25 cellular contexts compared by ENCODE assay signal in the genomic region with DNA sequence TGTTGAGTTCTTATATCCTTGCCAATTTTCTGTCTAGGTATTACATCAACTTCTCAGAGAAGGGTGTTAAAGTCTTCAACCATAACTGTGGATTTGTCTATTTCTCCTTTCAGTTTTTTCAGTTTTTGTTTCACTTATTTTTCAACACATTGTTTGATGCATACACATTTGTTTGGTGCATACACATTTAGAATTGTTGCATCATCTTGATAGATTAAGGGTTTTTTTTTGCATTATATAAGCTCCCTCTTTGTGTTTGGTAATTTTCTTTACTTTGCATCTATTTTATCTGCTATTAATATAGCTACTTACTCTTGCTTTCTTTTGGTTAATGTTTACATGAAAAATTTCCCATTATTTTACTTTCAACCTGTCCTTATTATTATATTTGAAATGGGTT. TPM values are rescaled to one million over a fixed set of nuclear protein-coding genes. Genes with fewer than 3 reads are reported as not detected.
"Had no signal": no experiment of that assay in that cellular context is flagged by ENCODE, and none has a peak within 500 bp of the region (broad histone marks: within the 10 kb centered on the region; RNA-seq: fewer than 3 reads in every experiment).

No MANE protein-coding gene starts in this region.

- H3K36me3 ChIP-seq: MG63, Peyer's patch, SJCRH30 had no signal

- H3K4me1 ChIP-seq: Peyer's patch, SJCRH30 had no signal

- H3K4me3 ChIP-seq: MG63, PC-9, Peyer's patch, SJCRH30 had no signal

- H3K4me2 ChIP-seq: PC-9 had no signal

- H3K9me3 ChIP-seq: SJCRH30 had no signal

- H3K4me1 Mint-ChIP-seq: IgD-negative memory B cell had no signal

- H3K27ac Mint-ChIP-seq: IgD-negative memory B cell had no signal

- H3K4me3 Mint-ChIP-seq: IgD-negative memory B cell had no signal

- H3K27ac ChIP-seq: PC-9, Peyer's patch, SJCRH30 had no signal

- H3K27me3 ChIP-seq: Peyer's patch, SJCRH30 had no signal

- ATAC-seq: Right ventricle myocardium inferior, SK-N-SH treated with all-trans-retinoic acid at 6 μM for 48 hours had no signal

- DNase-seq: KBM-7; MG63; NCI-H1092; NCI-H1105 treated with DMSO at 0.1 percent for 48 hours; NCI-H1436; NCI-H187; NCI-H2029; NCI-H2081 treated with DMSO at 0.1 percent for 48 hours; NCI-H2171; NCI-H226; NCI-H446; NCI-H510A; NCI-H524 treated with DMSO at 0.1 percent for 48 hours; NCI-H69; NCI-H774; NK-92 treated with Interleukin-12 subunit alpha and Interleukin-12 subunit beta, amount 100 ng/mL, for 24 hours; PC-9; Peyer's patch; SHP77 treated with DMSO at 0.1 percent for 48 hours; SJCRH30; T-helper 1 cell had no signal

- H3K36me3 Mint-ChIP-seq: IgD-negative memory B cell had no signal

- H2AFZ ChIP-seq: PC-9 had no signal

RNA-seq across cellular contexts. Expression of a gene that starts 37.0 kb away (rescaled TPM):
- total RNA-seq: OCI-LY7 had no signal
